Comparison of ENCODE assay signal across 13 cellular contexts in the genomic region with DNA sequence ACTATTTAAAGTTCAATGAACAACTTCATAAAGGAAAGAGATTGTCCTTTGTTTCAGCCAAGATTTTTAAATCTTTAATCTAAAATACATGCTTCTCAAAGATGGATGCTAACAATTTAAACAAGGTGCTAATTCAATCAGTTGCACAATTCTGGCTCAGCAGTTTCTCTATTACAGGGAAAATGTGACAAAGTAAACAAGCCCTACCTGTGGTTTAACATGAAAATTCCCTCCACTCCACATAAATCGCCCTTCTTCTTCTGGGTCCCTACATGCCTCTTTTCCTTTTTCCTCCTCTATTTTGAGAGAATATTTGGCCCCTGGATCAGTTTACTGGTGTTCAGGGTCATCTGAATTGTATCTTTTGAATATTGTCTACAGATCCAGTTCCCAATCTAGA.
DNase-seq lines count a peak whose midpoint lies in the region; ATAC-seq and FAIRE-seq lines count a peak whose summit lies in the region.
"Had no signal": no experiment of that assay in that cellular context is flagged by ENCODE, and none has a peak within 500 bp of the region (broad histone marks: within the 10 kb centered on the region; RNA-seq: fewer than 3 reads in every experiment).

No MANE protein-coding gene starts in this region.

- H3K27ac ChIP-seq in Karpas-422 (ENCODE audit: low read length): no peak overlapping the region
- H3K27ac ChIP-seq: BLaER1, lower lobe of right lung had no signal

- no peak overlapping the region for H3K4me2 ChIP-seq in Karpas-422 (ENCODE audit: low read depth, low read length, poor library complexity, severe bottlenecking)
- H3K4me2 ChIP-seq: BLaER1 had no signal

- H4K20me1 ChIP-seq in Karpas-422 (ENCODE audit: insufficient read depth, low read depth, low read length): no peaks in the 10 kb centered on the region

- no peaks in the 10 kb centered on the region for H3K9me2 ChIP-seq in Karpas-422 (replicated peaks; ENCODE audit: insufficient read depth, low read length)

- H3K4me3 ChIP-seq in Karpas-422 (ENCODE audit: low read length): no peak overlapping the region
- H3K4me3 ChIP-seq: BLaER1, lower lobe of right lung, upper lobe of left lung had no signal

- no peak overlapping the region for H2AFZ ChIP-seq in Karpas-422 (ENCODE audit: low read length)

- H3K9ac ChIP-seq in Karpas-422 (ENCODE audit: low read length): no peak overlapping the region
- H3K9ac ChIP-seq: BLaER1 had no signal

- H3K4me3 Mint-ChIP-seq in T-helper 17 cell (peak overlapping the region; percentile 39), immature natural killer cell (peak overlapping the region; percentile 10 to 69 (median 65))
- H3K4me3 Mint-ChIP-seq: activated CD4-positive, alpha-beta T cell treated with anti-CD3 and anti-CD28 coated beads, Interleukin-2, amount 10 ng/mL, durations not matched to agents 7 days and 5 days had no signal

- no peak for DNase-seq in activated naive CD4-positive, alpha-beta T cell treated with anti-CD3 and anti-CD28 coated beads, Interleukin-2, amount 50 U/mL, for 72 hours (ENCODE audit: low spot score in 2 of 2)
- no peak for DNase-seq in activated naive CD4-positive, alpha-beta T cell (lab: John Stamatoyannopoulos, UW)
- DNase-seq in T-helper 17 cell (no peak), immature natural killer cell (no peak), urothelium cell line (ENCODE audit: low spot score) (peak; percentile 11), pons (ENCODE audit: low spot score) (no peak), GM19238 (ENCODE audit: insufficient read length, low spot score) (no peak), Karpas-422 (no peak)
- DNase-seq: KG1, lower lobe of right lung, upper lobe of left lung had no signal

- H3K9me3 Mint-ChIP-seq in activated naive CD4-positive, alpha-beta T cell treated with anti-CD3 and anti-CD28 coated beads, Interleukin-2, amount 50 U/mL, for 72 hours: no peaks in the 10 kb centered on the region
- no peaks in the 10 kb centered on the region for H3K9me3 Mint-ChIP-seq in immature natural killer cell
- H3K9me3 Mint-ChIP-seq: activated CD4-positive, alpha-beta T cell treated with anti-CD3 and anti-CD28 coated beads, Interleukin-2, amount 10 ng/mL, durations not matched to agents 7 days and 5 days had no signal

- H3K27me3 Mint-ChIP-seq in T-helper 17 cell: no peaks in the 10 kb centered on the region
- H3K27me3 Mint-ChIP-seq in immature natural killer cell (ENCODE audit: low read depth in 3 of 3): peaks cover 0 to 4% (median 0%) of the 10 kb centered on the region in 3 donors
- H3K27me3 Mint-ChIP-seq: activated CD4-positive, alpha-beta T cell treated with anti-CD3 and anti-CD28 coated beads, Interleukin-2, amount 10 ng/mL, durations not matched to agents 7 days and 5 days had no signal

- H3K4me1 ChIP-seq in Karpas-422 (ENCODE audit: low read length): peaks cover 4% of the 10 kb centered on the region; the same call in 1 of the 2 replicates

- H3K27me3 ChIP-seq in Karpas-422 (ENCODE audit: low read length): no peaks in the 10 kb centered on the region
- H3K27me3 ChIP-seq: BLaER1, upper lobe of left lung had no signal

- ATAC-seq in activated naive CD4-positive, alpha-beta T cell treated with anti-CD3 and anti-CD28 coated beads, Interleukin-2, amount 50 U/mL, for 72 hours: peak; percentile 19 to 37
- peak; percentile 14 for ATAC-seq in T-helper 17 cell

- FAIRE-seq in urothelium cell line (lab: Jason Lieb, UNC): no peak

- H3K36me3 ChIP-seq in Karpas-422 (ENCODE audit: insufficient read depth, low read length): no peaks in the 10 kb centered on the region
- H3K36me3 ChIP-seq: lower lobe of right lung, upper lobe of left lung had no signal

- no peaks in the 10 kb centered on the region for H3K36me3 Mint-ChIP-seq in activated naive CD4-positive, alpha-beta T cell treated with anti-CD3 and anti-CD28 coated beads, Interleukin-2, amount 50 U/mL, for 72 hours
- peaks cover 2% of the 10 kb centered on the region for H3K36me3 Mint-ChIP-seq in T-helper 17 cell (ENCODE audit: low read depth)
- H3K36me3 Mint-ChIP-seq in immature natural killer cell: no peaks in the 10 kb centered on the region

- H3K4me1 Mint-ChIP-seq in T-helper 17 cell: peaks cover 54% of the 10 kb centered on the region
- H3K4me1 Mint-ChIP-seq in immature natural killer cell: peaks cover 68 to 90% of the 10 kb centered on the region in 2 donors

- peaks cover 92% of the 10 kb centered on the region for H3K79me2 ChIP-seq in Karpas-422 (ENCODE audit: low read length)

- H3K27ac Mint-ChIP-seq in activated naive CD4-positive, alpha-beta T cell treated with anti-CD3 and anti-CD28 coated beads, Interleukin-2, amount 50 U/mL, for 72 hours: peak overlapping the region in 1 of 2 donors; percentile 11
- H3K27ac Mint-ChIP-seq in T-helper 17 cell: no peak overlapping the region
- H3K27ac Mint-ChIP-seq in immature natural killer cell: peak overlapping the region in 4 of 6 donors; percentile 52 to 85 (median 74)
- H3K27ac Mint-ChIP-seq: activated CD4-positive, alpha-beta T cell treated with anti-CD3 and anti-CD28 coated beads, Interleukin-2, amount 10 ng/mL, durations not matched to agents 7 days and 5 days had no signal

- H3K9me3 ChIP-seq in T-helper 17 cell (ENCODE audit: control insufficient read depth, low read length, poor library complexity, severe bottlenecking): no peaks in the 10 kb centered on the region
- no peaks in the 10 kb centered on the region for H3K9me3 ChIP-seq in Karpas-422 (ENCODE audit: low read length)
- H3K9me3 ChIP-seq: BLaER1, lower lobe of right lung, upper lobe of left lung had no signal
